Comparison of ENCODE assay signal across 22 cellular contexts in genomic region chr5:864492-865167, GRCh38. TPM values are rescaled to one million over a fixed set of nuclear protein-coding genes. Genes with fewer than 3 reads are reported as not detected.
DNase-seq lines count a peak whose midpoint lies in the region; ATAC-seq and TF ChIP-seq lines count a peak whose summit lies in the region.
"Had no signal": no experiment of that assay in that cellular context is flagged by ENCODE, and none has a peak within 500 bp of the region (broad histone marks: within the 10 kb centered on the region; RNA-seq: fewer than 3 reads in every experiment).

No MANE protein-coding gene starts in this region.

- no peak overlapping the region for H3K4me3 Mint-ChIP-seq in activated naive CD4-positive, alpha-beta T cell treated with anti-CD3 and anti-CD28 coated beads for 36 hours
- H3K4me3 Mint-ChIP-seq in CD14-positive monocyte, result no peak overlapping the region
- H3K4me3 Mint-ChIP-seq: CD8-positive, alpha-beta T cell; H9; HFFc6 had no signal

- 55 to 60% methylated on average over 1 to 6 of the region's 15 CpGs for WGBS in gastroesophageal sphincter (ENCODE audit: low coverage in 1 of 2), 2 donors
- 75 to 82% (median 78%) methylated on average over 15 of the region's 15 CpGs for WGBS in psoas muscle, 3 donors

- H3K27me3 ChIP-seq in gastroesophageal sphincter (no peaks in the 10 kb centered on the region), psoas muscle (ENCODE audit: insufficient read depth in 3 of 3, low read length in 2 of 3) (no peaks in the 10 kb centered on the region)

- peak; percentile 55 for DNase-seq in AG08396 (ENCODE audit: low spot score)
- DNase-seq in choroid plexus epithelial cell (ENCODE audit: low read depth), result peak; percentile 14
- DNase-seq in psoas muscle, result peak; percentile 9 to 36
- no peak for DNase-seq in activated naive CD4-positive, alpha-beta T cell treated with anti-CD3 and anti-CD28 coated beads for 36 hours
- DNase-seq in NCI-H2081 (lab: John Stamatoyannopoulos, UW), result no peak
- no peak for DNase-seq in CD14-positive monocyte (ENCODE audit: low spot score)
- DNase-seq: CD8-positive, alpha-beta T cell; DMS153; GM23248; H9; HFFc6; KBM-7; NCI-H1092; NCI-H1436; NCI-H187 treated with DMSO at 0.1 percent for 48 hours; NCI-H510A; NCI-H748 treated with DMSO at 0.1 percent for 48 hours; PC-9; SIG-M5 had no signal

- H3K4me1 ChIP-seq in gastroesophageal sphincter, result peaks cover 0 to 18% (median 4%) of the 10 kb centered on the region in 3 donors
- H3K4me1 ChIP-seq in psoas muscle, result no peaks in the 10 kb centered on the region
- H3K4me1 ChIP-seq: A549 had no signal

- H3K27ac Mint-ChIP-seq in activated naive CD4-positive, alpha-beta T cell treated with anti-CD3 and anti-CD28 coated beads for 36 hours, result no peak overlapping the region
- H3K27ac Mint-ChIP-seq in CD14-positive monocyte, result no peak overlapping the region
- H3K27ac Mint-ChIP-seq: CD8-positive, alpha-beta T cell had no signal

- no peak for TF ChIP-seq CTCF in choroid plexus epithelial cell (conservative IDR thresholded peaks at IDR 0.05; ENCODE audit: low read depth, low read length)
- TF ChIP-seq CTCF in gastroesophageal sphincter (IDR thresholded peaks at IDR 0.05), result no peak
- no peak for TF ChIP-seq CTCF in psoas muscle (IDR thresholded peaks at IDR 0.05)
- no peak for TF ChIP-seq CTCF in CD14-positive monocyte (IDR thresholded peaks at IDR 0.05)

- CTCF ChIA-PET in activated naive CD4-positive, alpha-beta T cell treated with anti-CD3 and anti-CD28 coated beads for 36 hours (lab: Charles Lee), result no interaction called here

- no peaks in the 10 kb centered on the region for H3K9me3 Mint-ChIP-seq in activated naive CD4-positive, alpha-beta T cell treated with anti-CD3 and anti-CD28 coated beads for 36 hours
- H3K9me3 Mint-ChIP-seq in CD14-positive monocyte, result peaks cover 0 to 5% (median 0%) of the 10 kb centered on the region in 7 donors
- H3K9me3 Mint-ChIP-seq: CD8-positive, alpha-beta T cell; H9; HFFc6 had no signal

- H3K27ac ChIP-seq in gastroesophageal sphincter (peak overlapping the region in 1 of 4 donors; percentile 14), psoas muscle (no peak overlapping the region)
- H3K27ac ChIP-seq: A549, GM23248, PC-9 had no signal

- H3K36me3 ChIP-seq in gastroesophageal sphincter, result peaks cover 0 to 94% of the 10 kb centered on the region in 2 donors
- peaks cover 24 to 80% of the 10 kb centered on the region in 2 donors for H3K36me3 ChIP-seq in psoas muscle (ENCODE audit: insufficient read depth in 1 of 2, low read depth in 1 of 2)

- H3K9me3 ChIP-seq in gastroesophageal sphincter (no peaks in the 10 kb centered on the region), psoas muscle (no peaks in the 10 kb centered on the region)
- H3K9me3 ChIP-seq: A549 had no signal

- no peak for TF ChIP-seq POLR2A in gastroesophageal sphincter (IDR thresholded peaks at IDR 0.05)

- ATAC-seq in gastroesophageal sphincter, result peak; percentile 21
- no peak for ATAC-seq in psoas muscle
- no peak for ATAC-seq in GM19035 (IDR thresholded peaks at IDR 0.05; ENCODE audit: unreplicated experiment)
- ATAC-seq: A549; CD8-positive, alpha-beta T cell had no signal

- H3K36me3 Mint-ChIP-seq in activated naive CD4-positive, alpha-beta T cell treated with anti-CD3 and anti-CD28 coated beads for 36 hours (ENCODE audit: low read depth), result peaks cover 20% of the 10 kb centered on the region
- H3K36me3 Mint-ChIP-seq in CD14-positive monocyte, result peaks cover 72 to 76% of the 10 kb centered on the region in 2 donors

- H3K4me1 Mint-ChIP-seq in activated naive CD4-positive, alpha-beta T cell treated with anti-CD3 and anti-CD28 coated beads for 36 hours (ENCODE audit: low read depth), result no peaks in the 10 kb centered on the region
- no peaks in the 10 kb centered on the region for H3K4me1 Mint-ChIP-seq in CD14-positive monocyte

- TF ChIP-seq EP300 in gastroesophageal sphincter (IDR thresholded peaks at IDR 0.05), result no peak

- H3K4me3 ChIP-seq in choroid plexus epithelial cell (ENCODE audit: low read depth, low read length) (no peak overlapping the region), gastroesophageal sphincter (no peak overlapping the region), psoas muscle (no peak overlapping the region)
- H3K4me3 ChIP-seq: A549, GM23248, PC-9 had no signal

- intact Hi-C loops in psoas muscle (cut with DNase I), result no loop called here
- intact Hi-C loops in activated naive CD4-positive, alpha-beta T cell treated with anti-CD3 and anti-CD28 coated beads for 36 hours (cut with micrococcal nuclease), result no loop called here
- intact Hi-C loops in CD14-positive monocyte (cut with micrococcal nuclease), result no loop called here

- H3K27me3 Mint-ChIP-seq in activated naive CD4-positive, alpha-beta T cell treated with anti-CD3 and anti-CD28 coated beads for 36 hours (ENCODE audit: low read depth), result no peaks in the 10 kb centered on the region
- no peaks in the 10 kb centered on the region for H3K27me3 Mint-ChIP-seq in CD14-positive monocyte (ENCODE audit: low read depth in 3 of 3)

RNA-seq across cellular contexts. Expression of gene ZDHHC11, which starts 13.8 kb away (rescaled TPM):
- total RNA-seq in gastroesophageal sphincter (10 to 100 TPM in 2 of 4 donors, 1 to 10 TPM in 2; 2.3 to 19.1 (median 7.4) TPM), psoas muscle (1 to 10 TPM; 1.6 to 9.4 (median 2.8) TPM)
- polyA plus RNA-seq in psoas muscle (1 to 10 TPM in 1 of 3 donors, under 1 TPM in 2; 0.44 to 6.7 (median 0.51) TPM), CD14-positive monocyte (not detected)
- total RNA-seq in activated naive CD4-positive, alpha-beta T cell treated with anti-CD3 and anti-CD28 coated beads for 36 hours, result 1 to 10 TPM; 3.6 TPM

RNA-seq across cellular contexts. Expression of gene BRD9, which starts 28.0 kb away (rescaled TPM):
- total RNA-seq in gastroesophageal sphincter, result 10 to 100 TPM; 22.3 to 38.5 (median 28.4) TPM
- total RNA-seq in psoas muscle, result 10 to 100 TPM; 21.3 to 28.0 (median 22.3) TPM
- polyA plus RNA-seq in psoas muscle, result 10 to 100 TPM; 18.7 to 26.6 (median 24.8) TPM
- total RNA-seq in activated naive CD4-positive, alpha-beta T cell treated with anti-CD3 and anti-CD28 coated beads for 36 hours, result 10 to 100 TPM; 42.4 to 45.4 TPM
- polyA plus RNA-seq in CD14-positive monocyte, result 1 to 10 TPM; 5.3 to 9.3 TPM

RNA-seq across cellular contexts. Expression of gene TRIP13, which starts 28.1 kb away (rescaled TPM):
- 1 to 10 TPM in 2 of 4 donors, under 1 TPM in 2; 0.13 to 3.6 (median 0.73) TPM for total RNA-seq in gastroesophageal sphincter
- total RNA-seq in psoas muscle, result under 1 TPM; 0.39 to 0.89 (median 0.76) TPM
- polyA plus RNA-seq in psoas muscle, result 1 to 10 TPM in 1 of 3 donors, under 1 TPM in 2; 0.44 to 2.9 (median 0.83) TPM
- total RNA-seq in activated naive CD4-positive, alpha-beta T cell treated with anti-CD3 and anti-CD28 coated beads for 36 hours, result 10 to 100 TPM; 24.0 to 29.9 TPM
- polyA plus RNA-seq in CD14-positive monocyte, result 1 to 10 TPM in 1 of 2 donors, not detected in 1; 1.2 TPM

Comparison
In these comparisons a context has a peak if more than half of its experiments do, and no peak if none do; other contexts are left out.
1. DNase-seq: peak in AG08396 (single experiment), choroid plexus epithelial cell (single experiment) and psoas muscle (2 of 2); none in activated naive CD4-positive, alpha-beta T cell treated with anti-CD3 and anti-CD28 coated beads for 36 hours (single experiment), NCI-H2081 (0 of 2) and CD14-positive monocyte (single experiment).
2. RNA of gene TRIP13, which starts 28.1 kb away (total RNA-seq): 24.0 to 29.9 TPM in activated naive CD4-positive, alpha-beta T cell treated with anti-CD3 and anti-CD28 coated beads for 36 hours; 0.13 to 3.6 TPM in gastroesophageal sphincter and 0.39 to 0.89 TPM in psoas muscle; every median in the first group is over 4 times any median in the second.